ENCODE assay signal across 23 cellular contexts in the genomic region with DNA sequence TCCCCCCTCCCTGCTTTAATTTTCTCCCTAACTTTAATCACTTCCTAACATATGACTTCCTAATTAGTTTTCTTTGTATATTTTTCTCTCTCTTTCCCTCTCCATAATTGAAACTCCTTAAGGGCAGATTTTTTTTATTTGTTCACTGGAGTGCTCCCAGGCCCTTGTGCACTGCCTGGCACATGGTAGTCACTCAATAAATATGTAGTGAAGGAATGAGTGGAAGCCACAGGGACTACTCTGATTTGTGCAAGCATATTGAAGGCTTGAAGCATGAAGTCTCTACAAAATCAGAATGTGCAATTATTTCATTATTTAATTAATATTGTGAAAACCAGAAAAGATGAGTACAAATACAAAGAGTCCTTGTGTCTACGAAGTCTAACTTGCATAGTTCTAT. TPM values are rescaled to one million over a fixed set of nuclear protein-coding genes. Genes with fewer than 3 reads are reported as not detected.
DNase-seq lines count a peak whose midpoint lies in the region; ATAC-seq, FAIRE-seq and TF ChIP-seq lines count a peak whose summit lies in the region.
"Had no signal": no experiment of that assay in that cellular context is flagged by ENCODE, and none has a peak within 500 bp of the region (broad histone marks: within the 10 kb centered on the region; RNA-seq: fewer than 3 reads in every experiment).

No MANE protein-coding gene starts in this region.

- no peak overlapping the region for H3K27ac ChIP-seq in heart right ventricle
- H3K27ac ChIP-seq: prostate gland, VCaP had no signal

- H3K4me1 ChIP-seq in heart right ventricle: no peaks in the 10 kb centered on the region
- H3K4me1 ChIP-seq: prostate gland had no signal

- H3K9me3 Mint-ChIP-seq in activated CD8-positive, alpha-beta T cell treated with anti-CD3 and anti-CD28 coated beads for 36 hours: no peaks in the 10 kb centered on the region
- H3K9me3 Mint-ChIP-seq: endodermal cell, mesothelial cell of epicardium had no signal

- POLR2A ChIA-PET in activated CD8-positive, alpha-beta T cell treated with anti-CD3 and anti-CD28 coated beads for 36 hours (lab: Charles Lee): no interaction called here

- H3K4me1 Mint-ChIP-seq in activated CD8-positive, alpha-beta T cell treated with anti-CD3 and anti-CD28 coated beads for 36 hours (ENCODE audit: low read depth): no peaks in the 10 kb centered on the region
- H3K4me1 Mint-ChIP-seq: endodermal cell had no signal

- no peak for FAIRE-seq in bronchial epithelial cell (lab: Jason Lieb, UNC)
- FAIRE-seq: colon, GM18507 had no signal

- WGBS in heart right ventricle, 2 donors: 97 to 100% methylated on average over 1 of the region's 1 CpG

- no peak overlapping the region for H3K27ac Mint-ChIP-seq in activated CD8-positive, alpha-beta T cell treated with anti-CD3 and anti-CD28 coated beads for 36 hours
- H3K27ac Mint-ChIP-seq: endodermal cell, T-helper 17 cell had no signal

- H3K36me3 ChIP-seq in bronchial epithelial cell (ENCODE audit: control insufficient read depth, insufficient read depth, low read length): no peaks in the 10 kb centered on the region
- H3K36me3 ChIP-seq in heart right ventricle: peaks cover 0 to 65% (median 5%) of the 10 kb centered on the region in 9 donors
- H3K36me3 ChIP-seq: prostate gland had no signal

- H3K27me3 Mint-ChIP-seq in activated CD8-positive, alpha-beta T cell treated with anti-CD3 and anti-CD28 coated beads for 36 hours: no peaks in the 10 kb centered on the region
- H3K27me3 Mint-ChIP-seq: T-helper 17 cell had no signal

- H3K4me3 ChIP-seq in AG09309 (ENCODE audit: control insufficient read depth, low read depth, low read length) (no peak overlapping the region), bronchial epithelial cell (ENCODE audit: low read depth, low read length) (no peak overlapping the region), heart right ventricle (no peak overlapping the region)
- H3K4me3 ChIP-seq: prostate gland had no signal

- no peak for TF ChIP-seq CTCF in AG09309 (IDR thresholded peaks at IDR 0.05; ENCODE audit: control insufficient read depth, insufficient read depth, low read depth, low read length, missing control alignments)
- no peak for TF ChIP-seq CTCF in bronchial epithelial cell (IDR thresholded peaks at IDR 0.05; ENCODE audit: insufficient read depth, low read length, severe bottlenecking)
- no peak for TF ChIP-seq CTCF in heart right ventricle (IDR thresholded peaks at IDR 0.05)
- TF ChIP-seq CTCF in activated CD8-positive, alpha-beta T cell treated with anti-CD3 and anti-CD28 coated beads for 36 hours (IDR thresholded peaks at IDR 0.05): no peak

- H3K36me3 Mint-ChIP-seq in activated CD8-positive, alpha-beta T cell treated with anti-CD3 and anti-CD28 coated beads for 36 hours (ENCODE audit: low read depth): no peaks in the 10 kb centered on the region

- H3K27me3 ChIP-seq in bronchial epithelial cell (ENCODE audit: control insufficient read depth, insufficient read depth, low read length) (no peaks in the 10 kb centered on the region), heart right ventricle (no peaks in the 10 kb centered on the region)

- H3K9me3 ChIP-seq in heart right ventricle: no peaks in the 10 kb centered on the region
- H3K9me3 ChIP-seq: prostate gland had no signal

- intact Hi-C loops in heart right ventricle (cut with DNase I): no loop called here
- intact Hi-C loops in activated CD8-positive, alpha-beta T cell treated with anti-CD3 and anti-CD28 coated beads for 36 hours (cut with micrococcal nuclease): no loop called here

- CTCF ChIA-PET in activated CD8-positive, alpha-beta T cell treated with anti-CD3 and anti-CD28 coated beads for 36 hours (lab: Charles Lee): no interaction called here

- no peak overlapping the region for H3K4me3 Mint-ChIP-seq in activated CD8-positive, alpha-beta T cell treated with anti-CD3 and anti-CD28 coated beads for 36 hours
- H3K4me3 Mint-ChIP-seq: endodermal cell, mesothelial cell of epicardium, T-helper 17 cell had no signal

- DNase-seq in AG09309 (ENCODE audit: low read depth): peak; percentile 28
- DNase-seq in HS-5 (ENCODE audit: low read depth): peak; percentile 8
- DNase-seq in bronchial epithelial cell (ENCODE audit: low read depth): peak; percentile 13
- peak; percentile 81 for DNase-seq in iris pigment epithelial cell (ENCODE audit: low read depth)
- DNase-seq in heart right ventricle: no peak
- DNase-seq in activated CD8-positive, alpha-beta T cell treated with anti-CD3 and anti-CD28 coated beads for 36 hours: no peak
- DNase-seq: anterior cingulate cortex; DND-41; endodermal cell; Kasumi-1; left colon; NCI-H1436 treated with DMSO at 0.1 percent for 48 hours; NCI-H2171 treated with DMSO at 0.1 percent for 48 hours; NCI-H748 treated with DMSO at 0.1 percent for 48 hours; stimulated activated CD4-positive, alpha-beta T cell treated with anti-CD3 and anti-CD28 coated beads, Interleukin-4, amount 100 ng/mL, for 24 hours; T-helper 17 cell had no signal

- ATAC-seq in heart right ventricle: no peak
- no peak for ATAC-seq in GM21576 (IDR thresholded peaks at IDR 0.05; ENCODE audit: unreplicated experiment)
- ATAC-seq in HG02973 (IDR thresholded peaks at IDR 0.05; ENCODE audit: unreplicated experiment): no peak
- ATAC-seq in activated CD8-positive, alpha-beta T cell treated with anti-CD3 and anti-CD28 coated beads for 36 hours: no peak
- ATAC-seq: left colon, T-helper 17 cell had no signal

RNA-seq across cellular contexts. Expression of a gene that starts 41.5 kb away (rescaled TPM):
- 19.0 and 19.3 TPM in 2 replicates for total RNA-seq in bronchial epithelial cell
- 10 to 100 TPM in 9 of 10 donors, 1 to 10 TPM in 1; 9.8 to 23.1 (median 15.2) TPM for total RNA-seq in heart right ventricle
- 10 to 100 TPM in 1 of 2 donors, 1 to 10 TPM in 1; 3.6 to 24.8 TPM for polyA plus RNA-seq in heart right ventricle
- total RNA-seq in activated CD8-positive, alpha-beta T cell treated with anti-CD3 and anti-CD28 coated beads for 36 hours: not detected

Comparison
In these comparisons a context has a peak if more than half of its experiments do, and no peak if none do; other contexts are left out.
1. DNase-seq: peak in AG09309 (single experiment), HS-5 (single experiment), bronchial epithelial cell (single experiment) and iris pigment epithelial cell (single experiment); none in heart right ventricle (0 of 2) and activated CD8-positive, alpha-beta T cell treated with anti-CD3 and anti-CD28 coated beads for 36 hours (single experiment).
2. RNA of a gene that starts 41.5 kb away (total RNA-seq): 19.0 to 19.3 TPM in bronchial epithelial cell and 9.8 to 23.1 TPM in heart right ventricle; not detected in activated CD8-positive, alpha-beta T cell treated with anti-CD3 and anti-CD28 coated beads for 36 hours; every median in the first group is over 10 times any median in the second.